In the genomic region with DNA sequence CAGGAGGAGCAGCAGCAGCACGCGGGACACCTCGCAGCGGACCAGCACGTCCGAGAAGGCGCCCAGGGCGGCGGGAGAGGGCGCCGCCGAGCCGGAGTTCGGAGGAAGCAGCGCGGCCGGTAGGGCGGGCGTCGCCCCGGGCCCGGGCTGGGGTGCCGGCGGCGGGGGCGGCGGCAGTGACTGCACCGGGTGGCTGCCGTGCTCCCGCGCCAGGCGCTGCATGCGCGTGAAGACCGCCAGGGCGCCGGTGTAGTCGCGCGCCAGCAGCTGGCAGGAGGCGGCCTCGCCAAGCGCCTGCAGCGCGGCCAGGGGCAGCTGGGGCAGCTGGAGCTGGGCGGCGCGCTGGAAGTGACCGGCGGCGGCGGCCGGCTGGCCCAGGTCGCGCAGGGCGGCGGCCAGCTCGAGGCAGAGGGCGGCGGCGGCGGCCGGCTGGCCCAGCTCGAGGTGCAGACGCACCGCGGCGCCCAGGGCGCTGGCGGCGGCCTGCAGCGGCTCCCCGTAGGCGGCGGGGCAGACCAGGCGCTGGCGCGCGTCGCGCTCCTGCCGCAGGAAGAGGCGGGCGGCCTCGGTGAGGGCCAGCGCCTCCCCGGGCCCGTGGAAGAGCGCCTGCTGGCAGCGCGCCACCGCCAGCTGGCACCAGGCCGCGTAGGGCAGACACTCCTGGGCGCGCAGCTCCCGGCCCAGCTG, we compare ENCODE assay signal across 9 cellular contexts. TPM values are rescaled to one million over a fixed set of nuclear protein-coding genes. Genes with fewer than 3 reads are reported as not detected.
DNase-seq lines count a peak whose midpoint lies in the region; ATAC-seq lines count a peak whose summit lies in the region.
"Not testable (repeated sequence)": the region's sequence is repeated elsewhere in the genome, so short reads cannot be mapped to it uniquely, and the experiment has no call there.
"Had no signal": no experiment of that assay in that cellular context is flagged by ENCODE, and none has a peak within 500 bp of the region (broad histone marks: within the 10 kb centered on the region; RNA-seq: fewer than 3 reads in every experiment).

No MANE protein-coding gene starts in this region.

- not testable (repeated sequence) for H3K4me3 Mint-ChIP-seq in activated T-cell treated with anti-CD3 and anti-CD28 coated beads, Interleukin-2, amount 50 U/mL, for 4 hours

- ATAC-seq in GM18867 (IDR thresholded peaks at IDR 0.05; ENCODE audit: unreplicated experiment) (peak; percentile 55), GM19468 (IDR thresholded peaks at IDR 0.05; ENCODE audit: extremely low read depth, unreplicated experiment) (peak; percentile 26), HG02588 (IDR thresholded peaks at IDR 0.05; ENCODE audit: unreplicated experiment) (peak; percentile 57), HG03060 (IDR thresholded peaks at IDR 0.05; ENCODE audit: low read depth, unreplicated experiment) (peak; percentile 31), HG03469 (IDR thresholded peaks at IDR 0.05; ENCODE audit: unreplicated experiment) (peak; percentile 47), left lobe of liver (peak; percentile 75)
- ATAC-seq in activated T-cell treated with anti-CD3 and anti-CD28 coated beads, Interleukin-2, amount 50 U/mL, for 4 hours: peak; percentile 69 to 71
- peak; percentile 60 for ATAC-seq in stimulated activated naive CD8-positive, alpha-beta T cell treated with anti-CD3 and anti-CD28 coated beads, Interleukin-15, Interleukin-2, amounts not matched to agents 100 U/mL and 50 U/mL, for 24 hours

- H3K36me3 Mint-ChIP-seq in activated T-cell treated with anti-CD3 and anti-CD28 coated beads, Interleukin-2, amount 50 U/mL, for 4 hours (ENCODE audit: insufficient read depth): not testable (repeated sequence)

- H3K9me3 Mint-ChIP-seq in activated T-cell treated with anti-CD3 and anti-CD28 coated beads, Interleukin-2, amount 50 U/mL, for 4 hours: not testable (repeated sequence)

- H3K27me3 Mint-ChIP-seq in activated T-cell treated with anti-CD3 and anti-CD28 coated beads, Interleukin-2, amount 50 U/mL, for 4 hours (ENCODE audit: low read depth): not testable (repeated sequence)

- not testable (repeated sequence) for H3K4me1 Mint-ChIP-seq in activated T-cell treated with anti-CD3 and anti-CD28 coated beads, Interleukin-2, amount 50 U/mL, for 4 hours (ENCODE audit: low read depth)

- DNase-seq in activated T-cell treated with anti-CD3 and anti-CD28 coated beads, Interleukin-2, amount 50 U/mL, for 4 hours; left lobe of liver (ENCODE audit: low spot score); stimulated activated naive CD8-positive, alpha-beta T cell treated with anti-CD3 and anti-CD28 coated beads, Interleukin-15, Interleukin-2, amounts not matched to agents 100 U/mL and 50 U/mL, for 24 hours: not testable (repeated sequence)

RNA-seq across cellular contexts. Expression of gene F8A3, which starts 0.5 kb away (rescaled TPM):
- total RNA-seq in activated T-cell treated with anti-CD3 and anti-CD28 coated beads, Interleukin-2, amount 50 U/mL, for 4 hours: 10 to 100 TPM in 1 of 3 donors, 1 to 10 TPM in 2; 2.0 to 10.3 (median 8.6) TPM
- 16.4 TPM for total RNA-seq in left lobe of liver
- total RNA-seq: SJCRH30 had no signal
